ENCODE assay signal across 11 cellular contexts in genomic region chr5:69374911-69375446, GRCh38. TPM values are rescaled to one million over a fixed set of nuclear protein-coding genes. Genes with fewer than 3 reads are reported as not detected.
DNase-seq lines count a peak whose midpoint lies in the region; ATAC-seq and TF ChIP-seq lines count a peak whose summit lies in the region.
"Had no signal": no experiment of that assay in that cellular context is flagged by ENCODE, and none has a peak within 500 bp of the region (broad histone marks: within the 10 kb centered on the region; RNA-seq: fewer than 3 reads in every experiment).

No MANE protein-coding gene starts in this region.

- peaks cover 12 to 28% (median 21%) of the 10 kb centered on the region in 3 donors for H3K4me1 Mint-ChIP-seq in CD8-positive, alpha-beta memory T cell

- TF ChIP-seq CTCF in GM20000 (IDR thresholded peaks at IDR 0.05; ENCODE audit: extremely low read depth, missing control alignments) (no peak), OCI-LY7 (conservative IDR thresholded peaks at IDR 0.05; ENCODE audit: low read length) (no peak), heart left ventricle (IDR thresholded peaks at IDR 0.05) (no peak)

- 92 to 95% (median 94%) methylated on average over 4 of the region's 4 CpGs for WGBS in heart left ventricle, 4 donors

- H3K4me1 ChIP-seq in OCI-LY7 (ENCODE audit: insufficient read depth, low read length, poor library complexity, severe bottlenecking): peaks cover 49% of the 10 kb centered on the region
- peaks cover 11% of the 10 kb centered on the region for H3K4me1 ChIP-seq in CD8-positive, alpha-beta memory T cell (ENCODE audit: insufficient read depth, low read length)
- peaks cover 0 to 24% (median 14%) of the 10 kb centered on the region in 12 donors for H3K4me1 ChIP-seq in heart left ventricle

- peak overlapping the region; percentile 11; the same call in 1 of the 2 replicates for H2AFZ ChIP-seq in OCI-LY7 (ENCODE audit: low read length)

- H3K27ac ChIP-seq in OCI-LY7 (ENCODE audit: low read depth, low read length, poor library complexity, severe bottlenecking): peak overlapping the region; percentile 88
- H3K27ac ChIP-seq in CD8-positive, alpha-beta memory T cell (ENCODE audit: low read depth, low read length): no peak overlapping the region
- no peak overlapping the region for H3K27ac ChIP-seq in heart left ventricle
- H3K27ac ChIP-seq: gastroesophageal sphincter had no signal

- H3K36me3 ChIP-seq in OCI-LY7 (ENCODE audit: insufficient read depth, low read length) (peaks cover 62% of the 10 kb centered on the region), heart left ventricle (peaks cover 0 to 65% (median 50%) of the 10 kb centered on the region in 9 donors)
- no peaks in the 10 kb centered on the region for H3K36me3 ChIP-seq in CD8-positive, alpha-beta memory T cell (ENCODE audit: insufficient read depth, low read length)

- peak overlapping the region in 1 of 8 donors; percentile 61 for H3K27ac Mint-ChIP-seq in CD8-positive, alpha-beta memory T cell

- POLR2A ChIA-PET in OCI-LY7 (lab: Charles Lee): interaction anchor here (0.5 to 1.3 kb wide), 5 partner anchors 16 to 185 kb away, joined by 3 to 6 read pairs (median 4); partner anchors contain the start of gene CENPH
- POLR2A ChIA-PET in CD8-positive, alpha-beta memory T cell (lab: Charles Lee): no interaction called here

- no peaks in the 10 kb centered on the region for H3K9me3 ChIP-seq in OCI-LY7 (ENCODE audit: low read length)
- no peaks in the 10 kb centered on the region for H3K9me3 ChIP-seq in CD8-positive, alpha-beta memory T cell (ENCODE audit: low read length)
- H3K9me3 ChIP-seq in heart left ventricle: no peaks in the 10 kb centered on the region
- H3K9me3 ChIP-seq: gastroesophageal sphincter had no signal

- H3K4me3 ChIP-seq in OCI-LY7 (ENCODE audit: low read depth, low read length, poor library complexity, severe bottlenecking) (peak overlapping the region; percentile 59), heart left ventricle (no peak overlapping the region)
- H3K4me3 ChIP-seq in CD8-positive, alpha-beta memory T cell (ENCODE audit: low read length): no peak overlapping the region
- H3K4me3 ChIP-seq: gastroesophageal sphincter had no signal

- H3K36me3 Mint-ChIP-seq in CD8-positive, alpha-beta memory T cell: peaks cover 0 to 38% (median 3%) of the 10 kb centered on the region in 3 donors

- no peaks in the 10 kb centered on the region for H3K27me3 Mint-ChIP-seq in CD8-positive, alpha-beta memory T cell

- DNase-seq in GM20000 (ENCODE audit: low spot score): peak; percentile 47
- DNase-seq in OCI-LY7 (ENCODE audit: low spot score): peak; percentile 48
- DNase-seq in NCI-H1092 (lab: John Stamatoyannopoulos, UW): no peak
- DNase-seq in CD8-positive, alpha-beta memory T cell: no peak
- DNase-seq in NCI-H146 treated with DMSO at 0.1 percent for 48 hours (lab: John Stamatoyannopoulos, UW; ENCODE audit: unreplicated experiment): no peak
- no peak for DNase-seq in heart left ventricle
- DNase-seq: activated gamma-delta T cell treated with Interleukin-2 at 50 U/mL for 16 hours, HCEC 1CT had no signal

- peaks cover 73% of the 10 kb centered on the region for H3K79me2 ChIP-seq in OCI-LY7 (ENCODE audit: insufficient read depth, low read depth, low read length)

- H3K9me3 Mint-ChIP-seq in CD8-positive, alpha-beta memory T cell: no peaks in the 10 kb centered on the region

- no peaks in the 10 kb centered on the region for H4K20me1 ChIP-seq in OCI-LY7 (ENCODE audit: insufficient read depth, low read length)

- TF ChIP-seq POLR2A in heart left ventricle (IDR thresholded peaks at IDR 0.05): no peak

- ATAC-seq in GM18511 (IDR thresholded peaks at IDR 0.05; ENCODE audit: unreplicated experiment): peak; percentile 79
- ATAC-seq in HG03025 (IDR thresholded peaks at IDR 0.05; ENCODE audit: low FRiP score, unreplicated experiment): peak; percentile 79
- ATAC-seq in heart left ventricle: no peak
- ATAC-seq: gastroesophageal sphincter had no signal

- CTCF ChIA-PET in OCI-LY7 (lab: Charles Lee; ENCODE audit: unreplicated experiment): no interaction called here
- CTCF ChIA-PET in CD8-positive, alpha-beta memory T cell (lab: Charles Lee): no interaction called here

- H3K9me2 ChIP-seq in OCI-LY7 (ENCODE audit: insufficient read depth, low read length): no peaks in the 10 kb centered on the region

- H3K4me3 Mint-ChIP-seq in CD8-positive, alpha-beta memory T cell: no peak overlapping the region

- peak overlapping the region; percentile 81 for H3K4me2 ChIP-seq in OCI-LY7 (ENCODE audit: low read length)

- BruUV-seq in OCI-LY7 (replicated peaks; lab: Mats Ljungman, UMichigan): no TSS peak

- intact Hi-C loops in OCI-LY7 (cut with micrococcal nuclease; ENCODE audit: unreplicated experiment) (loop anchor here (5.0 kb wide), 1 partner anchor 208 kb away; the partner anchor contains the start of gene CCNB1), heart left ventricle (cut with DNase I) (loop anchor here in 1 of 10 donors (10.0 kb wide), 1 partner anchor 60 kb away; no protein-coding TSS in a partner anchor)

- no peaks in the 10 kb centered on the region for H3K27me3 ChIP-seq in CD8-positive, alpha-beta memory T cell (ENCODE audit: insufficient read depth, low read length, poor library complexity, severe bottlenecking)
- no peaks in the 10 kb centered on the region for H3K27me3 ChIP-seq in heart left ventricle
- H3K27me3 ChIP-seq: gastroesophageal sphincter had no signal

RNA-seq across cellular contexts. Expression of gene RAD17, which starts 5.4 kb away (rescaled TPM):
- 41.6 and 64.1 TPM in 2 replicates for total RNA-seq in OCI-LY7 (2014; rRNA removed; shearing (Covaris generic))
- total RNA-seq in OCI-LY7 (2022) (79.1 and 96.8 TPM in 2 replicates), heart left ventricle (10 to 100 TPM; 17.4 to 25.8 (median 20.9) TPM)
- total RNA-seq in CD8-positive, alpha-beta memory T cell: 10 to 100 TPM; 27.6 to 28.4 TPM
- polyA plus RNA-seq in CD8-positive, alpha-beta memory T cell: 26.5 TPM
- polyA plus RNA-seq in heart left ventricle: 10 to 100 TPM in 1 of 2 donors, 1 to 10 TPM in 1; 6.7 to 15.6 TPM

RNA-seq across cellular contexts. Expression of gene AK6, which starts 5.7 kb away (rescaled TPM):
- 54.9 and 91.8 TPM in 2 replicates for total RNA-seq in OCI-LY7 (2014; rRNA removed; shearing (Covaris generic))
- total RNA-seq in OCI-LY7 (2022) (85.4 and 85.7 TPM in 2 replicates), heart left ventricle (10 to 100 TPM; 26.2 to 43.8 (median 34.5) TPM)
- total RNA-seq in CD8-positive, alpha-beta memory T cell: 100 to 1,000 TPM; 104 to 108 TPM
- polyA plus RNA-seq in CD8-positive, alpha-beta memory T cell: 90.9 TPM
- polyA plus RNA-seq in heart left ventricle: 10 to 100 TPM; 42.0 to 58.9 TPM

RNA-seq across cellular contexts. Expression of gene TAF9, which starts 5.7 kb away (rescaled TPM):
- 113 TPM in 2 replicates for total RNA-seq in OCI-LY7 (2014; rRNA removed; shearing (Covaris generic))
- 101 and 126 TPM in 2 replicates for total RNA-seq in OCI-LY7 (2022)
- 10 to 100 TPM; 70.2 to 70.5 TPM for total RNA-seq in CD8-positive, alpha-beta memory T cell
- polyA plus RNA-seq in CD8-positive, alpha-beta memory T cell: 95.0 TPM
- 10 to 100 TPM; 37.8 to 51.9 (median 48.0) TPM for total RNA-seq in heart left ventricle
- polyA plus RNA-seq in heart left ventricle: 10 to 100 TPM; 56.8 to 75.0 TPM

RNA-seq across cellular contexts. Expression of gene MARVELD2, which starts 39.9 kb away (rescaled TPM):
- total RNA-seq in OCI-LY7 (2014; rRNA removed; shearing (Covaris generic)): 0.57 and 0.82 TPM in 2 replicates
- 1.2 and 2.0 TPM in 2 replicates for total RNA-seq in OCI-LY7 (2022)
- total RNA-seq in CD8-positive, alpha-beta memory T cell: under 1 TPM; 0.39 to 0.40 TPM
- 1.4 TPM for polyA plus RNA-seq in CD8-positive, alpha-beta memory T cell
- 1 to 10 TPM in 8 of 9 donors, under 1 TPM in 1; 0.87 to 3.8 (median 1.7) TPM for total RNA-seq in heart left ventricle
- polyA plus RNA-seq in heart left ventricle: under 1 TPM; 0.27 to 0.55 TPM

RNA-seq across cellular contexts. Expression of gene CCDC125, which starts 42.4 kb away (rescaled TPM):
- total RNA-seq in OCI-LY7 (2014; rRNA removed; shearing (Covaris generic)): 3.8 and 4.8 TPM in 2 replicates
- total RNA-seq in OCI-LY7 (2022) (8.5 and 10.0 TPM in 2 replicates), heart left ventricle (1 to 10 TPM; 1.5 to 6.4 (median 3.2) TPM)
- 1 to 10 TPM; 8.5 to 9.0 TPM for total RNA-seq in CD8-positive, alpha-beta memory T cell
- polyA plus RNA-seq in CD8-positive, alpha-beta memory T cell: 6.1 TPM
- 1 to 10 TPM; 1.8 to 2.3 TPM for polyA plus RNA-seq in heart left ventricle

Comparison
In these comparisons a context has a peak if more than half of its experiments do, and no peak if none do; other contexts are left out.
1. ATAC-seq: peak in GM18511 (single experiment) and HG03025 (single experiment); none in heart left ventricle (0 of 4).
2. DNase-seq: peak in GM20000 (single experiment) and OCI-LY7 (single experiment); none in NCI-H1092 (single experiment), CD8-positive, alpha-beta memory T cell (0 of 5), NCI-H146 treated with DMSO at 0.1 percent for 48 hours (single experiment) and heart left ventricle (0 of 5).